ENCODE assay signal across 1 cellular context in genomic region chr22:45129703-45130524, GRCh38.
TF ChIP-seq lines count a peak whose summit lies in the region.

No MANE protein-coding gene starts in this region.

TF ChIP-seq in WTC11, 78 proteins besides CTCF, POLR2A, EP300 and RAD21 (continued from another document):
- TF ChIP-seq AFF4 (CRISPR knock-in tag; IDR thresholded peaks at IDR 0.05; ENCODE audit: borderline replicate concordance) (no peak), ATF2 (CRISPR knock-in tag; IDR thresholded peaks at IDR 0.05; ENCODE audit: borderline replicate concordance, low read depth) (no peak), ZNF512 (CRISPR knock-in tag; IDR thresholded peaks at IDR 0.05; ENCODE audit: borderline replicate concordance) (no peak), E2F1 (CRISPR knock-in tag; IDR thresholded peaks at IDR 0.05) (no peak), NR3C1 (CRISPR knock-in tag; conservative IDR thresholded peaks at IDR 0.05; ENCODE audit: low read depth) (no peak)
